6 cellular contexts compared by ENCODE assay signal in the genomic region with DNA sequence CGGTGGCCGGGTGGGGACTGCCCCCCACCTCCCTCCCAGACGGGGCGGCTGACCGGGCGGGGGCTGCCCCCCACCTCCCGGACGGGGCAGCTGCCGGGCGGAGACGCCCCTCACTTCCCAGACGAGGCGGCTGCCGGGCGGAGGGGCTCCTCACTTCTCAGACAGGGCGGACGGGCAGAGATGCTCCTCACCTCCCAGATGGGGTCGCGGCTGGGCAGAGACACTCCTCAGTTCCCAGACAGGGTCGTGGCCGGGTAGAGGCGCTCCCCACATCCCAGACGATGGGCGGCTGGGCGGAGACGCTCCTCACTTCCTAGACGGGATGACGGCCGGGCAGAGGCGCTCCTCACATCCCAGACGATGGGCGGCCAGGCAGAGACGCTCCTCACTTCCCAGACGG. TPM values are rescaled to one million over a fixed set of nuclear protein-coding genes. Genes with fewer than 3 reads are reported as not detected.
"Had no signal": no experiment of that assay in that cellular context is flagged by ENCODE, and none has a peak within 500 bp of the region (broad histone marks: within the 10 kb centered on the region; RNA-seq: fewer than 3 reads in every experiment).

No MANE protein-coding gene starts in this region.

RNA-seq across cellular contexts. Expression of a gene that starts 35.9 kb away (rescaled TPM):
- total RNA-seq: GM23338, H1, H9, HT-29, IMR-90, K562 had no signal
- polyA plus RNA-seq: GM23338, IMR-90, K562 had no signal

RNA-seq across cellular contexts. Expression of a gene that starts 47.9 kb away (rescaled TPM):
- total RNA-seq: GM23338, H1, HT-29, IMR-90, K562 had no signal
- polyA plus RNA-seq: GM23338, H1, IMR-90, K562 had no signal

RNA-seq across cellular contexts. Expression of a gene that starts 52.7 kb away (rescaled TPM):
- total RNA-seq: IMR-90, K562 had no signal
- polyA plus RNA-seq: IMR-90, K562 had no signal
